In the genomic region with DNA sequence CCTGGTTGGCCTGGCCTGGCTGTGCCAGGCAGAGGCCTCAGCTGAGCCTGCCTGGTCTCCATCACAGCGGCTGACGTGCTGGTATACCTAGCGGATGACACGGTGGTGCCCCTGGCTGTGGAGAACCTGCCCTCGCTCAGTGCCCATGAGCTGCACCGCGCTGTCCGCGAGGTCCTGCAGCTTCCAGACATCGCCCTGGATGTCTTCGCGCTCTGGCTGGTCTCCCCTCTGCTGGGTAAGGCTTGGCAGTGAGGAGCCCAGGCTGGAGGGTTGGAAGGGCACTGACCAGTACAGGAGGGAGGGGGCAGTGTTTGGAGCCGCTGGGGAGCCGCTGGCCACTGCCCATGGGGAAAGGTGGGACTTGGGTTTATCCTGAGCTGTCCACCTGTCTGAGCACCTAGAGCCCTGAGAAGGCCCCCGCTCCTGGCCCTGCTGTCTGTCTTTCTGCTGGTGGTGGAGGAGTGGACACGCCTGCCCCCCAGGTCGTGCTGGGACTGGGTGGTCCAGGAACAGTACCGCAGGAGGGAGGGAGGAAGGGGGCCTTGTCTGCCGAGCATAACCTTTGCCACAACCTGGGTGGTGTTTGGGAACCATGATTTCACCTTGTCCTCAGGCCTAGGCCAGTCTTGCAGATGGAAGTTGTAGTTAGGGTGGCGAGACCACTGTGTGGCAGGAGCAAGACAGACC, we compare ENCODE assay signal across 10 cellular contexts. TPM values are rescaled to one million over a fixed set of nuclear protein-coding genes. Genes with fewer than 3 reads are reported as not detected.
A peak's percentile ranks its signal among the peaks of the same experiment; 100 is the strongest.
DNase-seq lines count a peak whose midpoint lies in the region; ATAC-seq and TF ChIP-seq lines count a peak whose summit lies in the region.
"Had no signal": no experiment of that assay in that cellular context is flagged by ENCODE, and none has a peak within 500 bp of the region (broad histone marks: within the 10 kb centered on the region; RNA-seq: fewer than 3 reads in every experiment).

No MANE protein-coding gene starts in this region.

- H3K4me1 Mint-ChIP-seq in CD4-positive, alpha-beta T cell (ENCODE audit: low read depth) = peaks cover 51% of the 10 kb centered on the region

- no peaks in the 10 kb centered on the region for H3K27me3 ChIP-seq in CD4-positive, alpha-beta T cell (ENCODE audit: control insufficient read depth, insufficient read depth, low read length)
- H3K27me3 ChIP-seq in Loucy (ENCODE audit: insufficient read depth, low read length, poor library complexity, severe bottlenecking) (no peaks in the 10 kb centered on the region), osteoblast (ENCODE audit: insufficient read depth, low read length) (no peaks in the 10 kb centered on the region)

- DNase-seq in CD4-positive, alpha-beta T cell = no peak
- DNase-seq in dermis blood vessel endothelial cell (peak; percentile 36), osteoblast (ENCODE audit: insufficient read length, low spot score, missing footprints) (peak; percentile 38), superior temporal gyrus (ENCODE audit: extremely low spot score) (no peak), COLO829 (ENCODE audit: low spot score) (no peak)
- DNase-seq: NCI-H1092 treated with DMSO at 0.1 percent for 48 hours had no signal

- H3K4me3 ChIP-seq in Loucy (ENCODE audit: low read length, poor library complexity, severe bottlenecking) (peak overlapping the region; percentile 65), osteoblast (ENCODE audit: insufficient read depth, low read length) (peak overlapping the region; percentile 19)

- H4K20me1 ChIP-seq in Loucy (ENCODE audit: insufficient read depth, low read length, poor library complexity, severe bottlenecking) (peaks cover 19% of the 10 kb centered on the region), osteoblast (ENCODE audit: insufficient read depth, low read length) (peaks cover 12% of the 10 kb centered on the region)

- no peak overlapping the region for H3K27ac ChIP-seq in CD4-positive, alpha-beta T cell (ENCODE audit: low read depth, low read length)
- peak overlapping the region; percentile 61 for H3K27ac ChIP-seq in osteoblast (ENCODE audit: low read depth, low read length)

- no peaks in the 10 kb centered on the region for H3K9me3 ChIP-seq in CD4-positive, alpha-beta T cell (ENCODE audit: control insufficient read depth, low read length)
- H3K9me3 ChIP-seq in Loucy (ENCODE audit: insufficient read depth, low read depth, low read length) (no peaks in the 10 kb centered on the region), osteoblast (ENCODE audit: low read depth, low read length) (no peaks in the 10 kb centered on the region)

- peaks cover 24% of the 10 kb centered on the region for H3K36me3 Mint-ChIP-seq in CD4-positive, alpha-beta T cell (ENCODE audit: low read depth)

- TF ChIP-seq CTCF in CD4-positive, alpha-beta T cell (IDR thresholded peaks at IDR 0.05) = no peak
- TF ChIP-seq CTCF in Loucy (conservative IDR thresholded peaks at IDR 0.05; ENCODE audit: low read length) (no peak), osteoblast (IDR thresholded peaks at IDR 0.05; ENCODE audit: extremely low read depth, low read depth, low read length) (no peak)

- H3K27ac Mint-ChIP-seq in CD4-positive, alpha-beta T cell = peak overlapping the region; percentile 78

- peaks cover 75% of the 10 kb centered on the region for H3K79me2 ChIP-seq in Loucy (ENCODE audit: insufficient read depth, low read length)
- H3K79me2 ChIP-seq in osteoblast (ENCODE audit: insufficient read depth, low read length) = peaks cover 80% of the 10 kb centered on the region

- H3K4me1 ChIP-seq in Loucy (ENCODE audit: insufficient read depth, low read length, poor library complexity, severe bottlenecking) = peaks cover 54% of the 10 kb centered on the region
- peaks cover 36% of the 10 kb centered on the region for H3K4me1 ChIP-seq in osteoblast (ENCODE audit: insufficient read depth, low read length)

- intact Hi-C loops in CD4-positive, alpha-beta T cell (cut with DNase I, micrococcal nuclease) = loop anchor here in 1 of 2 experiments (2.0 kb wide), 1 partner anchor 15 kb away; no protein-coding TSS in a partner anchor

- H3K4me3 Mint-ChIP-seq in CD4-positive, alpha-beta T cell = peak overlapping the region; percentile 82

- CTCF ChIA-PET in CD4-positive, alpha-beta T cell (lab: Charles Lee) = interaction anchor here (0.6 to 3.2 kb wide), 2 partner anchors 27 to 541 kb away, joined by 3 to 19 read pairs; no protein-coding TSS in a partner anchor

- POLR2A ChIA-PET in CD4-positive, alpha-beta T cell (lab: Charles Lee) = interaction anchor here (13.2 to 14.4 kb wide), 2 partner anchors 31 to 114 kb away, joined by 225 to 350 read pairs; a partner anchor contains a TSS

- no peaks in the 10 kb centered on the region for H3F3A ChIP-seq in Loucy (ENCODE audit: low read depth)

- H3K9me3 Mint-ChIP-seq in CD4-positive, alpha-beta T cell = no peaks in the 10 kb centered on the region

- H3K4me2 ChIP-seq in Loucy (ENCODE audit: low read depth, low read length, poor library complexity, severe bottlenecking) = peak overlapping the region; percentile 80
- H3K4me2 ChIP-seq in osteoblast (ENCODE audit: insufficient read depth, low read length) = peak overlapping the region; percentile 60

- no peaks in the 10 kb centered on the region for H3K9me2 ChIP-seq in Loucy (replicated peaks; ENCODE audit: low read depth, low read length)

- peak overlapping the region; percentile 89 for H3K9ac ChIP-seq in Loucy (ENCODE audit: low read depth, low read length, poor library complexity, severe bottlenecking)

- no peak overlapping the region for H2AFZ ChIP-seq in Loucy (ENCODE audit: low read length)
- no peak overlapping the region for H2AFZ ChIP-seq in osteoblast (ENCODE audit: low read length)

- ATAC-seq in CD4-positive, alpha-beta T cell (ENCODE audit: poor library complexity) = no peak
- ATAC-seq in GM19324 (IDR thresholded peaks at IDR 0.05; ENCODE audit: low FRiP score, unreplicated experiment) = no peak
- no peak for ATAC-seq in HG03342 (IDR thresholded peaks at IDR 0.05; ENCODE audit: unreplicated experiment)

- peaks cover 4% of the 10 kb centered on the region; the same call in 1 of the 2 replicates for H3K36me3 ChIP-seq in Loucy (ENCODE audit: insufficient read depth, low read length)
- peaks cover 27% of the 10 kb centered on the region for H3K36me3 ChIP-seq in osteoblast (ENCODE audit: insufficient read depth, low read length)

- H3K27me3 Mint-ChIP-seq in CD4-positive, alpha-beta T cell = no peaks in the 10 kb centered on the region

RNA-seq across cellular contexts. Expression of a gene that starts 3.0 kb away (rescaled TPM):
- 10 to 100 TPM; 19.4 to 25.3 TPM for total RNA-seq in CD4-positive, alpha-beta T cell
- total RNA-seq in dermis blood vessel endothelial cell = 152 and 238 TPM in 2 replicates
- total RNA-seq in osteoblast = 62.2 and 78.2 TPM in 2 replicates

RNA-seq across cellular contexts. Expression of a gene that starts 7.0 kb away (rescaled TPM):
- total RNA-seq in CD4-positive, alpha-beta T cell = 10 to 100 TPM; 40.0 to 40.8 TPM
- total RNA-seq in dermis blood vessel endothelial cell (1.0 and 3.3 TPM in 2 replicates), osteoblast (4.1 and 4.3 TPM in 2 replicates)

RNA-seq across cellular contexts. Expression of a gene that starts 33.2 kb away (rescaled TPM):
- 100 to 1,000 TPM; 221 to 223 TPM for total RNA-seq in CD4-positive, alpha-beta T cell
- total RNA-seq in dermis blood vessel endothelial cell = 50.4 and 189 TPM in 2 replicates
- total RNA-seq in osteoblast = 818 and 1,122 TPM in 2 replicates

RNA-seq across cellular contexts. Expression of a gene that starts 34.9 kb away (rescaled TPM):
- under 1 TPM; 0.73 to 0.85 TPM for total RNA-seq in CD4-positive, alpha-beta T cell
- total RNA-seq in dermis blood vessel endothelial cell (0.17 and 0.23 TPM in 2 replicates), osteoblast (not detected in 2 replicates)
- total RNA-seq: lung microvascular endothelial cell had no signal

RNA-seq across cellular contexts. Expression of a gene that starts 55.8 kb away (rescaled TPM):
- 10 to 100 TPM; 50.3 to 60.1 TPM for total RNA-seq in CD4-positive, alpha-beta T cell
- 32.7 and 60.4 TPM in 2 replicates for total RNA-seq in dermis blood vessel endothelial cell
- total RNA-seq in osteoblast = 44.2 and 48.1 TPM in 2 replicates

Comparison
In these comparisons a context has a peak if more than half of its experiments do, and no peak if none do; other contexts are left out.
1. DNase-seq: peak in dermis blood vessel endothelial cell (single experiment) and osteoblast (single experiment); none in CD4-positive, alpha-beta T cell (0 of 10), superior temporal gyrus (single experiment) and COLO829 (single experiment).